Comparison of ENCODE assay signal across 15 cellular contexts in genomic region chr7:101302641-101303101, GRCh38. TPM values are rescaled to one million over a fixed set of nuclear protein-coding genes. Genes with fewer than 3 reads are reported as not detected.
A peak's percentile ranks its signal among the peaks of the same experiment; 100 is the strongest.
DNase-seq lines count a peak whose midpoint lies in the region; ATAC-seq, FAIRE-seq and TF ChIP-seq lines count a peak whose summit lies in the region.
"Had no signal": no experiment of that assay in that cellular context is flagged by ENCODE, and none has a peak within 500 bp of the region (broad histone marks: within the 10 kb centered on the region; RNA-seq: fewer than 3 reads in every experiment).

No MANE protein-coding gene starts in this region.

- POLR2A ChIA-PET in HepG2 (lab: Yijun Ruan, JAX) = no interaction called here

- WGBS in endodermal cell (ENCODE audit: insufficient coverage in 1 of 2, insufficient read length in 1 of 2), 2 experiments = 55 to 64% methylated on average over 30 to 37 of the region's 37 CpGs
- 83% methylated on average over 17 of the region's 37 CpGs for WGBS in HepG2 (ENCODE audit: low lambda C conversion rate)
- WGBS in stomach, 5 donors = 2 to 7% (median 5%) methylated on average over 7 to 37 of the region's 37 CpGs

- no peak overlapping the region for H3K9ac ChIP-seq in endodermal cell (ENCODE audit: extremely low read depth, low read length, poor library complexity, severe bottlenecking)
- no peak overlapping the region for H3K9ac ChIP-seq in HepG2 (ENCODE audit: insufficient read depth, low read depth, low read length)

- no peaks in the 10 kb centered on the region for H3K9me3 Mint-ChIP-seq in endodermal cell
- H3K9me3 Mint-ChIP-seq in activated naive CD4-positive, alpha-beta T cell treated with anti-CD3 and anti-CD28 coated beads, Interleukin-2, amount 50 U/mL, for 72 hours = peaks cover 9 to 14% of the 10 kb centered on the region in 2 donors

- H3K4me1 ChIP-seq in endodermal cell (ENCODE audit: control insufficient read depth, insufficient read depth, low read length) = no peaks in the 10 kb centered on the region
- 0 out of 2 replicates have a peak, but pooled peaks cover 13% of the 10 kb centered on the region for H3K4me1 ChIP-seq in HepG2 (ENCODE audit: insufficient read depth, low read length)
- peaks cover 6 to 24% (median 18%) of the 10 kb centered on the region in 4 donors for H3K4me1 ChIP-seq in stomach
- H3K4me1 ChIP-seq: psoas muscle had no signal

- intact Hi-C loops in HepG2 (cut with micrococcal nuclease; ENCODE audit: unreplicated experiment) = no loop called here
- intact Hi-C loops in stomach (cut with DNase I; ENCODE audit: low total_unique reads) = no loop called here

- H2AFZ ChIP-seq in HepG2 (ENCODE audit: low read length) = no peak overlapping the region

- peak overlapping the region; percentile 73 for H3K4me3 Mint-ChIP-seq in endodermal cell
- H3K4me3 Mint-ChIP-seq: activated CD8-positive, alpha-beta T cell treated with anti-CD3 and anti-CD28 coated beads, Interleukin-2, amount 10 ng/mL, durations not matched to agents 7 days and 5 days; nephron had no signal

- H4K20me1 ChIP-seq in HepG2 (ENCODE audit: insufficient read depth, low read length) = no peaks in the 10 kb centered on the region

- no peaks in the 10 kb centered on the region for H3K79me2 ChIP-seq in HepG2 (ENCODE audit: insufficient read depth, low read length)

- no peak for TF ChIP-seq POLR2A in HepG2 (IDR thresholded peaks at IDR 0.05; ENCODE audit: insufficient read depth in 1 of 2, low read depth in 2 of 2, low read length in 2 of 2)
- TF ChIP-seq POLR2A in stomach (IDR thresholded peaks at IDR 0.05) = no peak

- H3K36me3 ChIP-seq in endodermal cell (ENCODE audit: control insufficient read depth, insufficient read depth, low read length) (no peaks in the 10 kb centered on the region), HepG2 (replicated peaks in 1 of 2; ENCODE audit: control insufficient read depth in 1 of 2, insufficient read depth in 2 of 2, low read length in 2 of 2) (no peaks in the 10 kb centered on the region), stomach (no peaks in the 10 kb centered on the region)
- H3K36me3 ChIP-seq: transverse colon had no signal

- no peak overlapping the region for H3K4me2 ChIP-seq in HepG2 (ENCODE audit: low read depth, low read length)

- no peak overlapping the region for H3K27ac ChIP-seq in endodermal cell (ENCODE audit: low read depth, low read length)
- H3K27ac ChIP-seq in HepG2 (ENCODE audit: extremely low read length, insufficient read depth, low read length) = no peak overlapping the region
- H3K27ac ChIP-seq in stomach = no peak overlapping the region
- H3K27ac ChIP-seq: 22Rv1, psoas muscle, transverse colon had no signal

- H3K27me3 ChIP-seq in endodermal cell (ENCODE audit: control insufficient read depth, insufficient read depth, low read length, poor library complexity, severe bottlenecking) (peaks cover 51% of the 10 kb centered on the region), HepG2 (ENCODE audit: control insufficient read depth in 1 of 2, insufficient read depth in 2 of 2, low read length in 2 of 2) (peaks cover 2 to 26% of the 10 kb centered on the region in 2 experiments), stomach (peaks cover 29 to 99% (median 73%) of the 10 kb centered on the region in 3 donors)

- in situ Hi-C loops in HepG2 (cut with HindIII; ENCODE audit: extremely low pct_ligation_motif_present, low pct_unique_long_range_greater_than_20kb) = no loop called here

- H3K36me3 Mint-ChIP-seq in endodermal cell (ENCODE audit: low read depth) = peaks cover 14% of the 10 kb centered on the region
- H3K36me3 Mint-ChIP-seq in activated naive CD4-positive, alpha-beta T cell treated with anti-CD3 and anti-CD28 coated beads, Interleukin-2, amount 50 U/mL, for 72 hours = peaks cover 21 to 28% of the 10 kb centered on the region in 2 donors

- no peak for TF ChIP-seq CTCF in endodermal cell (conservative IDR thresholded peaks at IDR 0.05)
- TF ChIP-seq CTCF in HepG2 (CRISPR knock-in tag; IDR thresholded peaks at IDR 0.05) = no peak
- TF ChIP-seq CTCF in stomach (IDR thresholded peaks at IDR 0.05) = no peak

- BruUV-seq in HepG2 (replicated peaks; lab: Mats Ljungman, UMichigan) = no TSS peak

- H3K27ac Mint-ChIP-seq in endodermal cell = peak overlapping the region; percentile 61
- H3K27ac Mint-ChIP-seq in activated naive CD4-positive, alpha-beta T cell treated with anti-CD3 and anti-CD28 coated beads, Interleukin-2, amount 50 U/mL, for 72 hours = no peak overlapping the region
- H3K27ac Mint-ChIP-seq: activated CD8-positive, alpha-beta T cell treated with anti-CD3 and anti-CD28 coated beads, Interleukin-2, amount 10 ng/mL, durations not matched to agents 7 days and 5 days; nephron had no signal

- H3K9me3 ChIP-seq in endodermal cell (ENCODE audit: control insufficient read depth, low read length) (peaks cover 10% of the 10 kb centered on the region), HepG2 (ENCODE audit: low read length) (peaks cover 9% of the 10 kb centered on the region; the same call in 1 of the 2 replicates), stomach (peaks cover 0 to 48% (median 42%) of the 10 kb centered on the region in 4 donors)

- peak; percentile 20 for DNase-seq in NCI-H82 (lab: John Stamatoyannopoulos, UW)
- no peak for DNase-seq in NCI-H82 treated with DMSO at 0.1 percent for 48 hours (lab: John Stamatoyannopoulos, UW; ENCODE audit: unreplicated experiment)
- peak; percentile 91 for DNase-seq in endodermal cell
- DNase-seq in HepG2 (ENCODE audit: low spot score) = no peak
- no peak for DNase-seq in stomach
- DNase-seq in D341Med (ENCODE audit: low spot score) = no peak
- DNase-seq in NCI-H2227 treated with DMSO at 0.1 percent for 48 hours (lab: John Stamatoyannopoulos, UW) = no peak
- no peak for DNase-seq in activated naive CD4-positive, alpha-beta T cell treated with anti-CD3 and anti-CD28 coated beads, Interleukin-2, amount 50 U/mL, for 72 hours (ENCODE audit: low spot score in 2 of 2)
- DNase-seq: activated CD8-positive, alpha-beta T cell treated with anti-CD3 and anti-CD28 coated beads, Interleukin-2, amount 10 ng/mL, durations not matched to agents 7 days and 5 days; NCI-H1417; RPMI8226; transverse colon had no signal

- ATAC-seq in HepG2 = no peak
- ATAC-seq in activated naive CD4-positive, alpha-beta T cell treated with anti-CD3 and anti-CD28 coated beads, Interleukin-2, amount 50 U/mL, for 72 hours = no peak
- ATAC-seq: activated CD8-positive, alpha-beta T cell treated with anti-CD3 and anti-CD28 coated beads, Interleukin-2, amount 10 ng/mL, durations not matched to agents 7 days and 5 days; psoas muscle had no signal

- no peak for TF ChIP-seq EP300 in HepG2 (IDR thresholded peaks at IDR 0.05; ENCODE audit: low read depth in 2 of 2, low read length in 2 of 2)
- no peak for TF ChIP-seq EP300 in HepG2 (CRISPR knock-in tag; IDR thresholded peaks at IDR 0.05; ENCODE audit: borderline replicate concordance)
- TF ChIP-seq EP300 in stomach (IDR thresholded peaks at IDR 0.05) = no peak

- TF ChIP-seq RAD21 in HepG2 (CRISPR knock-in tag; IDR thresholded peaks at IDR 0.05) = no peak

- H3K4me3 ChIP-seq in endodermal cell (ENCODE audit: low read length) (no peak overlapping the region), HepG2 (replicated peaks in 1 of 3; ENCODE audit: insufficient read depth in 1 of 3, low read depth in 2 of 3, low read length in 3 of 3) (no peak overlapping the region), stomach (peak overlapping the region in 3 of 4 donors; percentile 11 to 24 (median 16))
- H3K4me3 ChIP-seq: psoas muscle had no signal

- no peaks in the 10 kb centered on the region for H3K4me1 Mint-ChIP-seq in endodermal cell
- H3K4me1 Mint-ChIP-seq: nephron had no signal

- peaks cover 30% of the 10 kb centered on the region for H3K27me3 Mint-ChIP-seq in endodermal cell (ENCODE audit: insufficient read depth)

- CTCF ChIA-PET in HepG2 (lab: Yijun Ruan, JAX; ENCODE audit: low intra/inter-chr PET ratio, low total read pairs) = no interaction called here

- FAIRE-seq in HepG2 (lab: Jason Lieb, UNC) = no peak

RNA-seq across cellular contexts. Expression of gene IFT22, which starts 18.9 kb away (rescaled TPM):
- total RNA-seq in endodermal cell = 10 to 100 TPM; 39.0 to 44.0 TPM
- polyA plus RNA-seq in endodermal cell (2013, experiment 1 of 2) = 42.6 TPM
- 41.6 TPM for polyA plus RNA-seq in endodermal cell (2013, experiment 2 of 2)
- 14.5 and 16.5 TPM in 2 replicates for total RNA-seq in HepG2 (2016; rRNA removed; fragmentation: Illumina TruSeq; extraction: Trizol)
- total RNA-seq in HepG2 (2016; cell fraction: cytosol; rRNA removed; fragmentation: Illumina TruSeq; extraction: Trizol; ENCODE audit: low read depth) = 23.5 and 27.8 TPM in 2 replicates
- 13.0 and 17.6 TPM in 2 replicates for total RNA-seq in HepG2 (2016; cell fraction: insoluble cytoplasmic fraction; rRNA removed; fragmentation: Illumina TruSeq; extraction: Trizol)
- 24.7 and 29.0 TPM in 2 replicates for total RNA-seq in HepG2 (2016; cell fraction: membrane; rRNA removed; fragmentation: Illumina TruSeq; extraction: Trizol)
- 5.5 and 6.0 TPM in 2 replicates for total RNA-seq in HepG2 (2016; cell fraction: nucleus; rRNA removed; fragmentation: Illumina TruSeq; extraction: Trizol)
- 7.8 and 8.9 TPM in 2 replicates for polyA plus RNA-seq in HepG2 (2011; rRNA removed)
- 7.0 and 7.1 TPM in 2 replicates for polyA plus RNA-seq in HepG2 (2011; cell fraction: cytosol; rRNA removed)
- 1.8 and 2.0 TPM in 2 replicates for polyA plus RNA-seq in HepG2 (2011; cell fraction: nucleus; rRNA removed)
- 4.7 and 5.5 TPM in 2 replicates for polyA plus RNA-seq in HepG2 (2012)
- polyA plus RNA-seq in HepG2 (2016; cell fraction: cytosol; fragmentation: Illumina TruSeq; extraction: Trizol; ENCODE audit: low read depth) = 46.8 and 53.1 TPM in 2 replicates
- polyA plus RNA-seq in HepG2 (2016; cell fraction: insoluble cytoplasmic fraction; fragmentation: Illumina TruSeq; extraction: Trizol; ENCODE audit: low read depth) = 22.9 and 25.9 TPM in 2 replicates
- 35.2 and 39.0 TPM in 2 replicates for polyA plus RNA-seq in HepG2 (2016; cell fraction: membrane; fragmentation: Illumina TruSeq; extraction: Trizol; ENCODE audit: low read depth)
- 9.2 and 9.7 TPM in 2 replicates for polyA plus RNA-seq in HepG2 (2016; cell fraction: nucleus; fragmentation: Illumina TruSeq; extraction: Trizol; ENCODE audit: insufficient read depth, low read depth)
- polyA minus RNA-seq in HepG2 (2011; rRNA and poly(A)+ RNA removed; ENCODE audit: low replicate concordance) = 5.5 and 32.8 TPM in 2 replicates
- 4.2 and 5.5 TPM in 2 replicates for polyA minus RNA-seq in HepG2 (2011; cell fraction: cytosol; rRNA and poly(A)+ RNA removed)
- polyA minus RNA-seq in HepG2 (2011; cell fraction: nucleus; rRNA and poly(A)+ RNA removed) = 3.0 and 3.7 TPM in 2 replicates
- 10 to 100 TPM in 4 of 5 donors, 1 to 10 TPM in 1; 4.6 to 36.4 (median 13.4) TPM for total RNA-seq in stomach
- polyA plus RNA-seq in stomach = 10 to 100 TPM; 20.5 to 31.2 (median 22.6) TPM
- 1 to 10 TPM; 2.9 to 6.2 TPM for total RNA-seq in activated naive CD4-positive, alpha-beta T cell treated with anti-CD3 and anti-CD28 coated beads, Interleukin-2, amount 50 U/mL, for 72 hours

RNA-seq across cellular contexts. Expression of gene FIS1, which starts 57.8 kb away (rescaled TPM):
- total RNA-seq in endodermal cell = 100 to 1,000 TPM in 1 of 2 donors, 10 to 100 TPM in 1; 99.9 to 102 TPM
- 102 TPM for polyA plus RNA-seq in endodermal cell (2013, experiment 1 of 2)
- polyA plus RNA-seq in endodermal cell (2013, experiment 2 of 2) = 99.9 TPM
- 97.5 and 122 TPM in 2 replicates for total RNA-seq in HepG2 (2016; rRNA removed; fragmentation: Illumina TruSeq; extraction: Trizol)
- total RNA-seq in HepG2 (2016; cell fraction: cytosol; rRNA removed; fragmentation: Illumina TruSeq; extraction: Trizol; ENCODE audit: low read depth) = 100 and 125 TPM in 2 replicates
- total RNA-seq in HepG2 (2016; cell fraction: insoluble cytoplasmic fraction; rRNA removed; fragmentation: Illumina TruSeq; extraction: Trizol) = 102 and 131 TPM in 2 replicates
- 121 and 149 TPM in 2 replicates for total RNA-seq in HepG2 (2016; cell fraction: membrane; rRNA removed; fragmentation: Illumina TruSeq; extraction: Trizol)
- total RNA-seq in HepG2 (2016; cell fraction: nucleus; rRNA removed; fragmentation: Illumina TruSeq; extraction: Trizol) = 45.4 and 52.1 TPM in 2 replicates
- 97.5 and 101 TPM in 2 replicates for polyA plus RNA-seq in HepG2 (2011; rRNA removed)
- 160 and 210 TPM in 2 replicates for polyA plus RNA-seq in HepG2 (2011; cell fraction: cytosol; rRNA removed)
- 129 and 133 TPM in 2 replicates for polyA plus RNA-seq in HepG2 (2011; cell fraction: nucleus; rRNA removed)
- polyA plus RNA-seq in HepG2 (2012) = 51.7 and 63.6 TPM in 2 replicates
- 123 and 156 TPM in 2 replicates for polyA plus RNA-seq in HepG2 (2016; cell fraction: cytosol; fragmentation: Illumina TruSeq; extraction: Trizol; ENCODE audit: low read depth)
- polyA plus RNA-seq in HepG2 (2016; cell fraction: insoluble cytoplasmic fraction; fragmentation: Illumina TruSeq; extraction: Trizol; ENCODE audit: low read depth) = 123 and 128 TPM in 2 replicates
- polyA plus RNA-seq in HepG2 (2016; cell fraction: membrane; fragmentation: Illumina TruSeq; extraction: Trizol; ENCODE audit: low read depth) = 120 and 131 TPM in 2 replicates
- 87.9 and 91.1 TPM in 2 replicates for polyA plus RNA-seq in HepG2 (2016; cell fraction: nucleus; fragmentation: Illumina TruSeq; extraction: Trizol; ENCODE audit: insufficient read depth, low read depth)
- 39.1 and 61.0 TPM in 2 replicates for polyA minus RNA-seq in HepG2 (2011; rRNA and poly(A)+ RNA removed; ENCODE audit: low replicate concordance)
- 19.9 and 20.4 TPM in 2 replicates for polyA minus RNA-seq in HepG2 (2011; cell fraction: cytosol; rRNA and poly(A)+ RNA removed)
- 35.4 and 38.3 TPM in 2 replicates for polyA minus RNA-seq in HepG2 (2011; cell fraction: nucleus; rRNA and poly(A)+ RNA removed)
- 100 to 1,000 TPM in 4 of 5 donors, 10 to 100 TPM in 1; 72.4 to 245 (median 192) TPM for total RNA-seq in stomach
- polyA plus RNA-seq in stomach = 100 to 1,000 TPM; 193 to 329 (median 284) TPM
- total RNA-seq in activated naive CD4-positive, alpha-beta T cell treated with anti-CD3 and anti-CD28 coated beads, Interleukin-2, amount 50 U/mL, for 72 hours = 10 to 100 TPM; 70.0 to 74.8 TPM

Comparison
In these comparisons a context has a peak if more than half of its experiments do, and no peak if none do; other contexts are left out.
1. DNase-seq: peak in NCI-H82 (single experiment) and endodermal cell (single experiment); none in NCI-H82 treated with DMSO at 0.1 percent for 48 hours (single experiment), HepG2 (single experiment), stomach (single experiment), D341Med (single experiment), NCI-H2227 treated with DMSO at 0.1 percent for 48 hours (single experiment) and activated naive CD4-positive, alpha-beta T cell treated with anti-CD3 and anti-CD28 coated beads, Interleukin-2, amount 50 U/mL, for 72 hours (0 of 2).
2. H3K4me3 ChIP-seq: peak in stomach (3 of 4); none in endodermal cell (single experiment) and HepG2 (0 of 3).